26 cellular contexts compared by ENCODE assay signal in genomic region chr10:11795101-11795920, GRCh38. TPM values are rescaled to one million over a fixed set of nuclear protein-coding genes. Genes with fewer than 3 reads are reported as not detected.
DNase-seq lines count a peak whose midpoint lies in the region; ATAC-seq, FAIRE-seq and TF ChIP-seq lines count a peak whose summit lies in the region.
"Had no signal": no experiment of that assay in that cellular context is flagged by ENCODE, and none has a peak within 500 bp of the region (broad histone marks: within the 10 kb centered on the region; RNA-seq: fewer than 3 reads in every experiment).

No MANE protein-coding gene starts in this region.

- peak overlapping the region; percentile 32; the same call in 1 of the 3 replicates for H2BK15ac ChIP-seq in IMR-90 (ENCODE audit: low read depth, low read length)
- no peak overlapping the region; the same call in 1 of the 2 replicates for H2BK15ac ChIP-seq in H1 (ENCODE audit: low read length)

- H2BK120ac ChIP-seq in IMR-90 (ENCODE audit: low read depth, low read length) = no peak overlapping the region
- H2BK120ac ChIP-seq in H1 (replicated peaks; ENCODE audit: low read depth, low read length) = peak overlapping the region; percentile 39

- TF ChIP-seq RAD21 in IMR-90 (IDR thresholded peaks at IDR 0.05; ENCODE audit: low read length) = no peak
- TF ChIP-seq RAD21 in H1 (IDR thresholded peaks at IDR 0.05 in 1 of 2, conservative IDR thresholded peaks at IDR 0.05 in 1 of 2; ENCODE audit: low read depth in 2 of 2, low read length in 2 of 2) = no peak

- H4K8ac ChIP-seq in IMR-90 (ENCODE audit: low read depth in 2 of 2, low read length in 2 of 2) (no peak overlapping the region), H1 (ENCODE audit: extremely low read depth, insufficient read depth, low read length) (no peak overlapping the region; the same call in 1 of the 2 replicates)

- no peak overlapping the region for H3K4me3 Mint-ChIP-seq in activated naive CD4-positive, alpha-beta T cell treated with anti-CD3 and anti-CD28 coated beads, Interleukin-2, amount 50 U/mL, for 24 hours
- no peak overlapping the region for H3K4me3 Mint-ChIP-seq in stimulated activated memory B cell treated with anti-CD40 and anti-IgM and Interleukin-4, amounts not matched to agents 10 μg/mL and 1 μg/mL and 100 μg/mL, for 72 hours
- H3K4me3 Mint-ChIP-seq: CD14-positive monocyte; dendritic cell treated with granulocyte-macrophage colony-stimulating factor and Interleukin-4, amounts not matched to agents 40 ng/mL and 50 ng/mL, for 4 days; naive thymus-derived CD8-positive, alpha-beta T cell had no signal

- H3K79me1 ChIP-seq in IMR-90 (ENCODE audit: low read depth in 1 of 2, low read length in 2 of 2) (no peaks in the 10 kb centered on the region), H1 (ENCODE audit: low read depth, low read length) (no peaks in the 10 kb centered on the region)

- H3K4me3 ChIP-seq in IMR-90 (ENCODE audit: insufficient read depth, low read depth, low read length) (no peak overlapping the region), H1 (ENCODE audit: extremely low read depth in 1 of 4, insufficient read depth in 2 of 4, low read depth in 3 of 4, low read length in 4 of 4) (no peak overlapping the region), Peyer's patch (no peak overlapping the region), H7 (ENCODE audit: insufficient read depth, low read depth, low read length) (no peak overlapping the region)
- H3K4me3 ChIP-seq: pancreas, suprapubic skin, vagina had no signal

- WGBS in IMR-90 (ENCODE audit: extremely low coverage in 2 of 2, insufficient read length in 1 of 2), 2 experiments = 95% methylated on average over 8 of the region's 25 CpGs; no CpG with 5 or more reads in 1 of the 2 experiments
- WGBS in H1 (ENCODE audit: extremely low coverage in 1 of 2, insufficient coverage in 1 of 2, insufficient read length in 1 of 2, insufficient replicate concordance in 2 of 2, low coverage in 1 of 2, low lambda C conversion rate in 2 of 2, missing lambda C conversion rate in 1 of 2), 2 experiments = 93% methylated on average over 22 of the region's 25 CpGs; no CpG with 5 or more reads in 1 of the 2 experiments

- H2AK5ac ChIP-seq in IMR-90 (ENCODE audit: low read depth, low read length) (peak overlapping the region; percentile 10; the same call in 1 of the 2 replicates), H1 (ENCODE audit: low read depth, low read length) (peak overlapping the region; percentile 46; the same call in 1 of the 2 replicates)

- POLR2A ChIA-PET in IMR-90 (lab: Charles Lee; ENCODE audit: unreplicated experiment) (no interaction called here), H1 (lab: Charles Lee; ENCODE audit: partially characterized antibody) (interaction anchor here (0.6 kb wide), 1 partner anchor 21 kb away, joined by 3 read pairs; no protein-coding TSS in a partner anchor)

- H3K18ac ChIP-seq in IMR-90 (ENCODE audit: low read depth, low read length) (no peak overlapping the region), H1 (ENCODE audit: extremely low read depth, low read length) (no peak overlapping the region)

- no peak for TF ChIP-seq EP300 in H1 (IDR thresholded peaks at IDR 0.05; ENCODE audit: borderline replicate concordance in 1 of 2, low read depth in 2 of 2, low read length in 2 of 2)

- H3K4me1 Mint-ChIP-seq in activated naive CD4-positive, alpha-beta T cell treated with anti-CD3 and anti-CD28 coated beads, Interleukin-2, amount 50 U/mL, for 24 hours = peaks cover 4% of the 10 kb centered on the region
- peaks cover 8% of the 10 kb centered on the region for H3K4me1 Mint-ChIP-seq in stimulated activated memory B cell treated with anti-CD40 and anti-IgM and Interleukin-4, amounts not matched to agents 10 μg/mL and 1 μg/mL and 100 μg/mL, for 72 hours

- 0 out of 2 replicates have a peak overlapping the region, but pooled peaks have one; percentile 61 for H2BK20ac ChIP-seq in IMR-90 (ENCODE audit: low read depth, low read length)
- H2BK20ac ChIP-seq in H1 (ENCODE audit: low read length) = no peak overlapping the region

- H3K9me3 Mint-ChIP-seq in activated naive CD4-positive, alpha-beta T cell treated with anti-CD3 and anti-CD28 coated beads, Interleukin-2, amount 50 U/mL, for 24 hours = no peaks in the 10 kb centered on the region
- peaks cover 3% of the 10 kb centered on the region for H3K9me3 Mint-ChIP-seq in stimulated activated memory B cell treated with anti-CD40 and anti-IgM and Interleukin-4, amounts not matched to agents 10 μg/mL and 1 μg/mL and 100 μg/mL, for 72 hours
- H3K9me3 Mint-ChIP-seq: dendritic cell treated with granulocyte-macrophage colony-stimulating factor and Interleukin-4, amounts not matched to agents 40 ng/mL and 50 ng/mL, for 4 days; naive thymus-derived CD8-positive, alpha-beta T cell had no signal

- H2AK9ac ChIP-seq in IMR-90 (replicated peaks; ENCODE audit: low read depth, low read length, poor library complexity) = no peak overlapping the region

- H3K9me3 ChIP-seq in IMR-90 (ENCODE audit: control insufficient read depth, insufficient read depth, low read length) (no peaks in the 10 kb centered on the region), H1 (ENCODE audit: insufficient read depth in 2 of 2, low read depth in 1 of 2, low read length in 1 of 2) (peaks cover 0 to 6% of the 10 kb centered on the region in 2 experiments; a peak in 1 of 4 replicates), Peyer's patch (no peaks in the 10 kb centered on the region)
- H3K9me3 ChIP-seq: pancreas, suprapubic skin, vagina had no signal

- H3K14ac ChIP-seq in IMR-90 (replicated peaks; ENCODE audit: low read depth, low read length) = 0 out of 2 replicates have a peak overlapping the region, but pooled peaks have one; percentile 37
- no peak overlapping the region for H3K14ac ChIP-seq in H1 (ENCODE audit: insufficient read length)

- H4K5ac ChIP-seq in IMR-90 (ENCODE audit: low read depth, low read length) (no peak overlapping the region), H1 (ENCODE audit: insufficient read length, low read depth, low read length) (no peak overlapping the region)

- TF ChIP-seq CTCF in IMR-90 (conservative IDR thresholded peaks at IDR 0.05; ENCODE audit: low read depth, low read length) (no peak), H1 (IDR thresholded peaks at IDR 0.05; ENCODE audit: control extremely low read depth in 1 of 3, insufficient read depth in 1 of 3, low read depth in 1 of 3, low read length in 3 of 3) (no peak), Peyer's patch (IDR thresholded peaks at IDR 0.05) (no peak)

- H3K9ac ChIP-seq in IMR-90 (ENCODE audit: low read depth, low read length) = no peak overlapping the region
- H3K9ac ChIP-seq in H1 (replicated peaks in 1 of 4; ENCODE audit: extremely low read depth in 1 of 4, low read depth in 3 of 4, low read length in 3 of 4) = no peak overlapping the region

- H3K4me1 ChIP-seq in IMR-90 (ENCODE audit: control insufficient read depth, insufficient read depth, low read length) (peaks cover 7% of the 10 kb centered on the region), H1 (replicated peaks in 1 of 4; ENCODE audit: control insufficient read depth in 3 of 4, insufficient read depth in 4 of 4, low read length in 3 of 4) (peaks cover 0 to 7% (median 1%) of the 10 kb centered on the region in 4 experiments; a peak in 3 of 7 replicates), Peyer's patch (no peaks in the 10 kb centered on the region)
- H3K4me1 ChIP-seq: pancreas, suprapubic skin, vagina had no signal

- peak overlapping the region; percentile 47 for H3K27ac Mint-ChIP-seq in activated naive CD4-positive, alpha-beta T cell treated with anti-CD3 and anti-CD28 coated beads, Interleukin-2, amount 50 U/mL, for 24 hours
- no peak overlapping the region for H3K27ac Mint-ChIP-seq in stimulated activated memory B cell treated with anti-CD40 and anti-IgM and Interleukin-4, amounts not matched to agents 10 μg/mL and 1 μg/mL and 100 μg/mL, for 72 hours
- H3K27ac Mint-ChIP-seq: dendritic cell treated with granulocyte-macrophage colony-stimulating factor and Interleukin-4, amounts not matched to agents 40 ng/mL and 50 ng/mL, for 4 days had no signal

- peak overlapping the region; percentile 37 for H4K91ac ChIP-seq in IMR-90 (ENCODE audit: insufficient read depth, low read depth, low read length)
- peak overlapping the region; percentile 73 for H4K91ac ChIP-seq in H1 (replicated peaks; ENCODE audit: insufficient read length, low read length)

- H2AFZ ChIP-seq in IMR-90 (replicated peaks; ENCODE audit: low read length, poor library complexity) (no peak overlapping the region), H1 (ENCODE audit: low read length) (no peak overlapping the region)

- no peaks in the 10 kb centered on the region for H4K20me1 ChIP-seq in IMR-90 (ENCODE audit: insufficient read depth, low read length)
- H4K20me1 ChIP-seq in H1 (replicated peaks in 1 of 2; ENCODE audit: control insufficient read depth in 1 of 2, insufficient read depth in 2 of 2, low read length in 2 of 2) = no peaks in the 10 kb centered on the region

- H3K27me3 ChIP-seq in IMR-90 (ENCODE audit: control insufficient read depth, insufficient read depth, low read length) = peaks cover 2% of the 10 kb centered on the region; the same call in 1 of the 2 replicates
- no peaks in the 10 kb centered on the region for H3K27me3 ChIP-seq in H1 (replicated peaks in 1 of 4; ENCODE audit: control insufficient read depth in 3 of 4, extremely low read depth in 1 of 4, insufficient read depth in 3 of 4, low read length in 3 of 4)
- no peaks in the 10 kb centered on the region for H3K27me3 ChIP-seq in Peyer's patch
- no peaks in the 10 kb centered on the region for H3K27me3 ChIP-seq in H7 (ENCODE audit: control insufficient read depth, insufficient read depth, low read length)
- H3K27me3 ChIP-seq: pancreas, vagina had no signal

- no peaks in the 10 kb centered on the region for H3K23me2 ChIP-seq in H1 (ENCODE audit: low read depth, low read length)

- H3K23ac ChIP-seq in IMR-90 (ENCODE audit: low read depth, low read length) (no peak overlapping the region), H1 (ENCODE audit: insufficient read length) (no peak overlapping the region)

- CTCF ChIA-PET in IMR-90 (lab: Yijun Ruan, JAX) (interaction anchor here (0.6 to 0.8 kb wide), 4 partner anchors 8 to 209 kb away, joined by 3 to 4 read pairs (median 4); no protein-coding TSS in a partner anchor), H1 (lab: Charles Lee; ENCODE audit: partially characterized antibody) (interaction anchor here (0.6 to 4.8 kb wide), 14 partner anchors 8 to 191 kb away, joined by 3 to 40 read pairs (median 4); no protein-coding TSS in a partner anchor)

- no peak for ATAC-seq in IMR-90 (ENCODE audit: low read depth)
- peak; percentile 54 for ATAC-seq in stimulated activated memory B cell treated with anti-CD40 and anti-IgM and Interleukin-4, amounts not matched to agents 10 μg/mL and 1 μg/mL and 100 μg/mL, for 72 hours
- ATAC-seq: naive thymus-derived CD8-positive, alpha-beta T cell; pancreas; right cardiac atrium had no signal

- H2BK5ac ChIP-seq in IMR-90 (ENCODE audit: low read depth, low read length, poor library complexity, severe bottlenecking) (peak overlapping the region; percentile 15), H1 (ENCODE audit: low read depth, low read length) (no peak overlapping the region)

- H3K27me3 Mint-ChIP-seq in activated naive CD4-positive, alpha-beta T cell treated with anti-CD3 and anti-CD28 coated beads, Interleukin-2, amount 50 U/mL, for 24 hours = no peaks in the 10 kb centered on the region
- peaks cover 28% of the 10 kb centered on the region for H3K27me3 Mint-ChIP-seq in stimulated activated memory B cell treated with anti-CD40 and anti-IgM and Interleukin-4, amounts not matched to agents 10 μg/mL and 1 μg/mL and 100 μg/mL, for 72 hours
- H3K27me3 Mint-ChIP-seq: naive thymus-derived CD8-positive, alpha-beta T cell had no signal

- no peak overlapping the region for H3K27ac ChIP-seq in IMR-90 (ENCODE audit: insufficient read depth, low read length)
- H3K27ac ChIP-seq in H1 (ENCODE audit: low read depth, low read length) = no peak overlapping the region
- H3K27ac ChIP-seq in Peyer's patch = no peak overlapping the region
- H3K27ac ChIP-seq: pancreas, suprapubic skin, vagina had no signal

- H3K4me2 ChIP-seq in IMR-90 (ENCODE audit: low read depth, low read length) (no peak overlapping the region), H1 (ENCODE audit: insufficient read depth in 1 of 2, low read depth in 2 of 2, low read length in 2 of 2) (no peak overlapping the region)

- no peak for DNase-seq in activated naive CD4-positive, alpha-beta T cell treated with anti-CD3 and anti-CD28 coated beads, Interleukin-2, amount 50 U/mL, for 16 hours
- DNase-seq in IMR-90 (no peak), H1 (ENCODE audit: low read depth in 1 of 2, low spot score in 2 of 2) (no peak), Peyer's patch (no peak), H7 (no peak), germinal center (ENCODE audit: low spot score) (no peak)
- DNase-seq: activated CD4-positive, CD25-positive, alpha-beta regulatory T cell treated with anti-CD3 and anti-CD28 coated beads, Interleukin-2, amount 50 U/mL, for 72 hours; activated naive CD4-positive, alpha-beta T cell; EL; glutamatergic neuron; naive thymus-derived CD8-positive, alpha-beta T cell; NCI-H1694; pancreas; right cardiac atrium; SHP77; stimulated activated CD4-positive, alpha-beta T cell treated with anti-CD3 and anti-CD28 coated beads, Interleukin-12 subunit alpha, Interleukin-12 subunit beta, amount 100 ng/mL, for 4 hours; stimulated activated CD8-positive, alpha-beta memory T cell treated with anti-CD3 and anti-CD28 coated beads, Interleukin-4, amount 100 ng/mL, for 48 hours; SW 1271 had no signal

- H3K9me1 ChIP-seq in IMR-90 (ENCODE audit: insufficient read depth, low read length) = peaks cover 17% of the 10 kb centered on the region

- H3K36me3 Mint-ChIP-seq in activated naive CD4-positive, alpha-beta T cell treated with anti-CD3 and anti-CD28 coated beads, Interleukin-2, amount 50 U/mL, for 24 hours = no peaks in the 10 kb centered on the region
- no peaks in the 10 kb centered on the region for H3K36me3 Mint-ChIP-seq in stimulated activated memory B cell treated with anti-CD40 and anti-IgM and Interleukin-4, amounts not matched to agents 10 μg/mL and 1 μg/mL and 100 μg/mL, for 72 hours
- H3K36me3 Mint-ChIP-seq: CD14-positive monocyte; naive thymus-derived CD8-positive, alpha-beta T cell had no signal

- TF ChIP-seq POLR2A in IMR-90 (IDR thresholded peaks at IDR 0.05; ENCODE audit: low read depth, low read length) (no peak), H1 (IDR thresholded peaks at IDR 0.05; ENCODE audit: control extremely low read depth in 1 of 2, low read depth in 2 of 2, low read length in 2 of 2) (no peak), Peyer's patch (IDR thresholded peaks at IDR 0.05) (no peak)

- intact Hi-C loops in IMR-90 (cut with micrococcal nuclease) = loop anchor here (2.0 kb wide), 1 partner anchor 15 kb away; no protein-coding TSS in a partner anchor

- H3K4ac ChIP-seq in IMR-90 (ENCODE audit: low read depth, low read length) (no peak overlapping the region), H1 (replicated peaks; ENCODE audit: insufficient read length, low read depth, low read length) (no peak overlapping the region)

- in situ Hi-C loops in IMR-90 (cut with MboI; ENCODE audit: low sequenced_read_pairs) = no loop called here

- H3K36me3 ChIP-seq in IMR-90 (ENCODE audit: control insufficient read depth, insufficient read depth, low read length) = no peaks in the 10 kb centered on the region
- H3K36me3 ChIP-seq in H1 (ENCODE audit: control insufficient read depth in 2 of 4, insufficient read depth in 4 of 4, low read length in 3 of 4) = no peaks in the 10 kb centered on the region
- no peaks in the 10 kb centered on the region for H3K36me3 ChIP-seq in Peyer's patch
- no peaks in the 10 kb centered on the region for H3K36me3 ChIP-seq in H7 (replicated peaks; ENCODE audit: control insufficient read depth, insufficient read depth, low read length)
- H3K36me3 ChIP-seq: pancreas, suprapubic skin, vagina had no signal

- no peaks in the 10 kb centered on the region for H3K79me2 ChIP-seq in H1 (ENCODE audit: control insufficient read depth in 1 of 2, insufficient read depth in 2 of 2, low read length in 2 of 2)

- dilution Hi-C loops in IMR-90 (cut with HindIII; ENCODE audit: low sequenced_read_pairs, unreplicated experiment) = no loop called here

- 0 out of 2 replicates have a peak overlapping the region, but pooled peaks have one; percentile 51 for H2BK12ac ChIP-seq in H1 (ENCODE audit: low read depth, low read length)

- H3K56ac ChIP-seq in IMR-90 (ENCODE audit: extremely low read depth, insufficient read depth, low read length) (no peak overlapping the region), H1 (replicated peaks; ENCODE audit: insufficient read length, low read depth, low read length) (no peak overlapping the region)

- FAIRE-seq in H1 (lab: Jason Lieb, UNC) = no peak
- FAIRE-seq: D721Med, endometrium, pancreas had no signal

- BruUV-seq in IMR-90 (replicated peaks; lab: Mats Ljungman, UMichigan) = no TSS peak

RNA-seq across cellular contexts. Expression of gene PROSER2, which starts 27.8 kb away (rescaled TPM):
- total RNA-seq in IMR-90 (2012; rRNA removed) = 1.4 TPM in 2 replicates
- polyA plus RNA-seq in IMR-90 (2012; rRNA removed) = 2.0 and 2.1 TPM in 2 replicates
- polyA plus RNA-seq in IMR-90 (2012; cell fraction: cytosol; rRNA removed) = 2.3 and 2.7 TPM in 2 replicates
- polyA plus RNA-seq in IMR-90 (2012; cell fraction: nucleus; rRNA removed; ENCODE audit: low replicate concordance) = 1.8 and 3.5 TPM in 2 replicates
- total RNA-seq in H1 (2021; fragmentation: NEBNext Ultra II Directional; extraction: Animal tissue kit (Norgen Biotek cat#: 25700)) = 11.6 and 13.7 TPM in 2 replicates
- 3.9 and 6.5 TPM in 2 replicates for polyA plus RNA-seq in H1 (2011; rRNA removed)
- 4.2 TPM for polyA plus RNA-seq in H1 (2011; cell fraction: cytosol; rRNA removed)
- 5.3 TPM for polyA plus RNA-seq in H1 (2011; cell fraction: nucleus; rRNA removed)
- polyA plus RNA-seq in H1 (2012, experiment 1 of 2) = 5.9 to 7.9 TPM (median 7.2 TPM) in 4 replicates
- 6.4 TPM for polyA plus RNA-seq in H1 (2012, experiment 2 of 2)
- polyA plus RNA-seq in H1 (2013, experiment 1 of 2) = 4.6 TPM
- polyA plus RNA-seq in H1 (2013, experiment 2 of 2) = 4.6 TPM
- 3.7 and 5.5 TPM in 2 replicates for polyA minus RNA-seq in H1 (2011; rRNA and poly(A)+ RNA removed)
- polyA minus RNA-seq in H1 (2011; cell fraction: cytosol; rRNA and poly(A)+ RNA removed) = 3.1 TPM
- polyA minus RNA-seq in H1 (2011; cell fraction: nucleus; rRNA and poly(A)+ RNA removed) = 4.1 TPM
- total RNA-seq in Peyer's patch = 10 to 100 TPM in 1 of 4 donors, 1 to 10 TPM in 3; 2.3 to 10.7 (median 3.7) TPM
- 15.0 and 16.4 TPM in 2 replicates for total RNA-seq in H7 (2014; rRNA removed; shearing (Covaris generic))

RNA-seq across cellular contexts. Expression of gene ECHDC3, which starts 53.1 kb away (rescaled TPM):
- total RNA-seq in IMR-90 (2012; rRNA removed) (2.8 and 4.3 TPM in 2 replicates), Peyer's patch (10 to 100 TPM in 1 of 4 donors, 1 to 10 TPM in 3; 2.0 to 16.5 (median 6.1) TPM)
- polyA plus RNA-seq in IMR-90 (2012; rRNA removed) (4.3 and 5.0 TPM in 2 replicates), H1 (2011; rRNA removed) (15.6 and 19.1 TPM in 2 replicates)
- 2.4 and 7.3 TPM in 2 replicates for polyA plus RNA-seq in IMR-90 (2012; cell fraction: cytosol; rRNA removed)
- polyA plus RNA-seq in IMR-90 (2012; cell fraction: nucleus; rRNA removed; ENCODE audit: low replicate concordance) = 3.5 and 4.9 TPM in 2 replicates
- 19.9 and 20.1 TPM in 2 replicates for total RNA-seq in H1 (2021; fragmentation: NEBNext Ultra II Directional; extraction: Animal tissue kit (Norgen Biotek cat#: 25700))
- 18.1 TPM for polyA plus RNA-seq in H1 (2011; cell fraction: cytosol; rRNA removed)
- 18.7 TPM for polyA plus RNA-seq in H1 (2011; cell fraction: nucleus; rRNA removed)
- 8.2 to 11.5 TPM (median 10.6 TPM) in 4 replicates for polyA plus RNA-seq in H1 (2012, experiment 1 of 2)
- polyA plus RNA-seq in H1 (2012, experiment 2 of 2) = 9.6 TPM
- polyA plus RNA-seq in H1 (2013, experiment 1 of 2) = 13.1 TPM
- 11.3 TPM for polyA plus RNA-seq in H1 (2013, experiment 2 of 2)
- 12.3 and 13.7 TPM in 2 replicates for polyA minus RNA-seq in H1 (2011; rRNA and poly(A)+ RNA removed)
- polyA minus RNA-seq in H1 (2011; cell fraction: cytosol; rRNA and poly(A)+ RNA removed) = 5.9 TPM
- 11.9 TPM for polyA minus RNA-seq in H1 (2011; cell fraction: nucleus; rRNA and poly(A)+ RNA removed)
- 57.9 and 59.7 TPM in 2 replicates for total RNA-seq in H7 (2014; rRNA removed; shearing (Covaris generic))
